Comparison of ENCODE assay signal across 26 cellular contexts in the genomic region with DNA sequence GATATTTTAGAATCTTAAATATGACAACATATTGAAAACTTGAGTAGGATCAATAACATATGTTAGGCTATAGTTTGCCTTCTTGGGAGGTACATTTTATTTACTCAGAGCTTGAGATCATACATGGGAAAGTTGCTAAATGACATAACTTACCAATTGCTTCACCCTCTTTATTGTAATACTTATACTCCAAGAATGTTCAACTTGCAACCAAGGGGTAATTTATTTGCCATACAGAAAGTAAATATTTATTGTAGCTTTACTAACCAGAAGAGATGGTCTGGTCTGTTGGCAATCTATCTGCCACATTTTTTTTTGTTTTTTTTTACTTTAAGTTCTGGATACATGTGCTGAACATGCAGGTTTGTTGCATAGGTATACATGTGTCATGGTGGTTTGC.
DNase-seq lines count a peak whose midpoint lies in the region; ATAC-seq and TF ChIP-seq lines count a peak whose summit lies in the region.
"Had no signal": no experiment of that assay in that cellular context is flagged by ENCODE, and none has a peak within 500 bp of the region (broad histone marks: within the 10 kb centered on the region; RNA-seq: fewer than 3 reads in every experiment).

No MANE protein-coding gene starts in this region.

- POLR2A ChIA-PET in MCF 10A (lab: Yijun Ruan, JAX) (interaction anchor here (1.0 kb wide), 1 partner anchor 122 kb away, joined by 4 read pairs; no protein-coding TSS in a partner anchor), Panc1 (lab: Charles Lee) (no interaction called here)

- H4K20me1 ChIP-seq in fibroblast of lung (ENCODE audit: control insufficient read depth, extremely low read depth, insufficient read depth, low read length) = no peaks in the 10 kb centered on the region

- H3K4me3 ChIP-seq in breast epithelium = no peak overlapping the region
- no peak overlapping the region for H3K4me3 ChIP-seq in Panc1 (ENCODE audit: low read depth in 2 of 2, low read length in 2 of 2)
- no peak overlapping the region for H3K4me3 ChIP-seq in fibroblast of lung (replicated peaks in 1 of 4; ENCODE audit: control extremely low read depth in 1 of 4, insufficient read depth in 1 of 4, low read depth in 3 of 4, low read length in 4 of 4)
- no peak overlapping the region for H3K4me3 ChIP-seq in ascending aorta
- H3K4me3 ChIP-seq in effector memory CD4-positive, alpha-beta T cell (ENCODE audit: insufficient read depth, low read depth, low read length, poor library complexity, severe bottlenecking) = no peak overlapping the region
- H3K4me3 ChIP-seq: heart left ventricle, right atrium auricular region, SJCRH30, spleen, testis had no signal

- H2AFZ ChIP-seq in fibroblast of lung (ENCODE audit: low read length) = no peak overlapping the region
- H2AFZ ChIP-seq: parathyroid adenoma had no signal

- H3K4me2 ChIP-seq in fibroblast of lung (ENCODE audit: extremely low read depth, insufficient read depth, low read length) = no peak overlapping the region

- H3K9ac ChIP-seq in fibroblast of lung (ENCODE audit: insufficient read depth, low read length) = no peak overlapping the region
- H3K9ac ChIP-seq: parathyroid adenoma had no signal

- no peak overlapping the region for H3K4me3 Mint-ChIP-seq in MCF 10A (ENCODE audit: unreplicated experiment)
- H3K4me3 Mint-ChIP-seq: CD4-positive, alpha-beta memory T cell; mesothelial cell of epicardium had no signal

- no peaks in the 10 kb centered on the region for H3K4me1 ChIP-seq in breast epithelium
- no peaks in the 10 kb centered on the region for H3K4me1 ChIP-seq in Panc1 (ENCODE audit: control insufficient read depth, insufficient read depth, low read length)
- H3K4me1 ChIP-seq in fibroblast of lung (ENCODE audit: control insufficient read depth, extremely low read depth, insufficient read depth, low read length) = no peaks in the 10 kb centered on the region
- no peaks in the 10 kb centered on the region for H3K4me1 ChIP-seq in ascending aorta
- H3K4me1 ChIP-seq in effector memory CD4-positive, alpha-beta T cell (ENCODE audit: control insufficient read depth, insufficient read depth, low read length, poor library complexity, severe bottlenecking) = no peaks in the 10 kb centered on the region
- H3K4me1 ChIP-seq: SJCRH30, spleen, testis had no signal

- TF ChIP-seq CTCF in MCF 10A (IDR thresholded peaks at IDR 0.05; ENCODE audit: unreplicated experiment) (no peak), breast epithelium (IDR thresholded peaks at IDR 0.05) (no peak), Panc1 (IDR thresholded peaks at IDR 0.05) (no peak), fibroblast of lung (conservative IDR thresholded peaks at IDR 0.05 in 1 of 2, IDR thresholded peaks at IDR 0.05 in 1 of 2; ENCODE audit: low read depth in 1 of 2, low read length in 2 of 2) (no peak), ascending aorta (IDR thresholded peaks at IDR 0.05) (no peak)

- H3K9me3 ChIP-seq in breast epithelium = no peaks in the 10 kb centered on the region
- H3K9me3 ChIP-seq in Panc1 (ENCODE audit: control insufficient read depth, insufficient read depth, low read depth, low read length) = no peaks in the 10 kb centered on the region
- no peaks in the 10 kb centered on the region for H3K9me3 ChIP-seq in fibroblast of lung (ENCODE audit: control insufficient read depth, insufficient read depth, low read depth, low read length)
- no peaks in the 10 kb centered on the region for H3K9me3 ChIP-seq in ascending aorta
- no peaks in the 10 kb centered on the region for H3K9me3 ChIP-seq in effector memory CD4-positive, alpha-beta T cell (ENCODE audit: control insufficient read depth, low read length)
- H3K9me3 ChIP-seq: heart left ventricle, right atrium auricular region, SJCRH30, spleen, testis had no signal

- no peaks in the 10 kb centered on the region for H3K36me3 Mint-ChIP-seq in MCF 10A (ENCODE audit: insufficient read depth, unreplicated experiment)
- H3K36me3 Mint-ChIP-seq: CD4-positive, alpha-beta memory T cell; mesothelial cell of epicardium had no signal

- H3K27ac ChIP-seq in breast epithelium (no peak overlapping the region), Panc1 (ENCODE audit: low read length) (no peak overlapping the region), fibroblast of lung (ENCODE audit: insufficient read depth, low read length) (no peak overlapping the region), ascending aorta (no peak overlapping the region)
- no peak overlapping the region for H3K27ac ChIP-seq in effector memory CD4-positive, alpha-beta T cell (ENCODE audit: insufficient read depth, low read length, poor library complexity, severe bottlenecking)
- H3K27ac ChIP-seq: 22Rv1, heart left ventricle, parathyroid adenoma, right atrium auricular region, SJCRH30, spleen, testis had no signal

- BruUV-seq in MCF 10A (replicated peaks; lab: Mats Ljungman, UMichigan) (no TSS peak), Panc1 (replicated peaks; lab: Mats Ljungman, UMichigan) (no TSS peak)

- H3K4me1 Mint-ChIP-seq in MCF 10A (ENCODE audit: insufficient read depth, unreplicated experiment) = no peaks in the 10 kb centered on the region
- H3K4me1 Mint-ChIP-seq: CD4-positive, alpha-beta memory T cell; mesothelial cell of epicardium had no signal

- in situ Hi-C loops in Panc1 (cut with HindIII; ENCODE audit: low pct_unique_long_range_greater_than_20kb, low sequenced_read_pairs) = no loop called here

- CTCF ChIA-PET in MCF 10A (lab: Yijun Ruan, JAX) (no interaction called here), Panc1 (lab: Charles Lee) (no interaction called here)

- no peaks in the 10 kb centered on the region for H3K9me3 Mint-ChIP-seq in MCF 10A (ENCODE audit: unreplicated experiment)
- H3K9me3 Mint-ChIP-seq: CD4-positive, alpha-beta memory T cell; mesothelial cell of epicardium had no signal

- intact Hi-C loops in MCF 10A (cut with micrococcal nuclease) (no loop called here), breast epithelium (cut with DNase I; ENCODE audit: low total_unique reads) (no loop called here), Panc1 (cut with micrococcal nuclease; ENCODE audit: unreplicated experiment) (no loop called here), ascending aorta (cut with DNase I) (no loop called here)

- H3K36me3 ChIP-seq in breast epithelium (no peaks in the 10 kb centered on the region), Panc1 (ENCODE audit: control insufficient read depth, insufficient read depth, low read length) (no peaks in the 10 kb centered on the region), fibroblast of lung (ENCODE audit: control insufficient read depth, insufficient read depth, low read length) (no peaks in the 10 kb centered on the region), ascending aorta (no peaks in the 10 kb centered on the region)
- H3K36me3 ChIP-seq in effector memory CD4-positive, alpha-beta T cell (ENCODE audit: control insufficient read depth, insufficient read depth, low read length) = no peaks in the 10 kb centered on the region
- H3K36me3 ChIP-seq: heart left ventricle, right atrium auricular region, spleen had no signal

- H3K27me3 ChIP-seq in breast epithelium (no peaks in the 10 kb centered on the region), Panc1 (ENCODE audit: control insufficient read depth, insufficient read depth, low read length) (no peaks in the 10 kb centered on the region), fibroblast of lung (ENCODE audit: control insufficient read depth, insufficient read depth, low read length) (no peaks in the 10 kb centered on the region), ascending aorta (no peaks in the 10 kb centered on the region)
- no peaks in the 10 kb centered on the region for H3K27me3 ChIP-seq in effector memory CD4-positive, alpha-beta T cell (replicated peaks; ENCODE audit: control insufficient read depth, insufficient read depth, low read length, poor library complexity, severe bottlenecking)
- H3K27me3 ChIP-seq: heart left ventricle, right atrium auricular region, SJCRH30, spleen, testis had no signal

- ATAC-seq in Panc1 (no peak), GM21717 (IDR thresholded peaks at IDR 0.05; ENCODE audit: unreplicated experiment) (no peak)
- ATAC-seq: heart left ventricle; stimulated activated naive CD8-positive, alpha-beta T cell treated with anti-CD3 and anti-CD28 coated beads, Interleukin-15, Interleukin-2, amounts not matched to agents 100 U/mL and 50 U/mL, for 24 hours had no signal

- no peaks in the 10 kb centered on the region for H3K79me2 ChIP-seq in fibroblast of lung (ENCODE audit: control insufficient read depth, insufficient read depth, low read length)
- H3K79me2 ChIP-seq: parathyroid adenoma had no signal

- peak; percentile 13 for DNase-seq in MCF 10A (ENCODE audit: unreplicated experiment)
- DNase-seq in breast epithelium (ENCODE audit: low spot score in 2 of 2) = no peak
- DNase-seq in Panc1 (ENCODE audit: low read depth, low spot score) = peak; percentile 15
- DNase-seq in fibroblast of lung (ENCODE audit: low read depth in 2 of 2) = peak; percentile 4 to 58
- no peak for DNase-seq in ascending aorta (ENCODE audit: low spot score in 2 of 2)
- no peak for DNase-seq in superior temporal gyrus (ENCODE audit: extremely low spot score)
- no peak for DNase-seq in effector memory CD4-positive, alpha-beta T cell
- DNase-seq: activated CD4-positive, alpha-beta T cell treated with anti-CD3 and anti-CD28 coated beads for 48 hours; activated CD8-positive, alpha-beta memory T cell treated with anti-CD3 and anti-CD28 coated beads for 24 hours; activated gamma-delta T cell; CD4-positive, alpha-beta memory T cell; cerebellar nuclear complex; foreskin melanocyte; heart left ventricle; NCI-H1417; NCI-H2029; SJCRH30; spleen; stimulated activated CD4-positive, alpha-beta T cell treated with anti-CD3 and anti-CD28 coated beads, Interleukin-2, amount 100 ng/mL, for 24 hours; stimulated activated naive CD8-positive, alpha-beta T cell treated with anti-CD3 and anti-CD28 coated beads, Interleukin-15, Interleukin-2, amounts not matched to agents 100 U/mL and 50 U/mL, for 24 hours; testis had no signal

- H3K27me3 Mint-ChIP-seq in MCF 10A (ENCODE audit: insufficient read depth, unreplicated experiment) = no peaks in the 10 kb centered on the region

- TF ChIP-seq POLR2A in breast epithelium (IDR thresholded peaks at IDR 0.05) = no peak

- H3K27ac Mint-ChIP-seq in MCF 10A (ENCODE audit: low read depth, unreplicated experiment) = no peak overlapping the region
- H3K27ac Mint-ChIP-seq: CD4-positive, alpha-beta memory T cell; mesothelial cell of epicardium had no signal

Comparison
In these comparisons a context has a peak if more than half of its experiments do, and no peak if none do; other contexts are left out.
1. DNase-seq: peak in MCF 10A (single experiment), Panc1 (single experiment) and fibroblast of lung (2 of 2); none in breast epithelium (0 of 2), ascending aorta (0 of 2), superior temporal gyrus (single experiment) and effector memory CD4-positive, alpha-beta T cell (0 of 3).